15 cellular contexts compared by ENCODE assay signal in the genomic region with DNA sequence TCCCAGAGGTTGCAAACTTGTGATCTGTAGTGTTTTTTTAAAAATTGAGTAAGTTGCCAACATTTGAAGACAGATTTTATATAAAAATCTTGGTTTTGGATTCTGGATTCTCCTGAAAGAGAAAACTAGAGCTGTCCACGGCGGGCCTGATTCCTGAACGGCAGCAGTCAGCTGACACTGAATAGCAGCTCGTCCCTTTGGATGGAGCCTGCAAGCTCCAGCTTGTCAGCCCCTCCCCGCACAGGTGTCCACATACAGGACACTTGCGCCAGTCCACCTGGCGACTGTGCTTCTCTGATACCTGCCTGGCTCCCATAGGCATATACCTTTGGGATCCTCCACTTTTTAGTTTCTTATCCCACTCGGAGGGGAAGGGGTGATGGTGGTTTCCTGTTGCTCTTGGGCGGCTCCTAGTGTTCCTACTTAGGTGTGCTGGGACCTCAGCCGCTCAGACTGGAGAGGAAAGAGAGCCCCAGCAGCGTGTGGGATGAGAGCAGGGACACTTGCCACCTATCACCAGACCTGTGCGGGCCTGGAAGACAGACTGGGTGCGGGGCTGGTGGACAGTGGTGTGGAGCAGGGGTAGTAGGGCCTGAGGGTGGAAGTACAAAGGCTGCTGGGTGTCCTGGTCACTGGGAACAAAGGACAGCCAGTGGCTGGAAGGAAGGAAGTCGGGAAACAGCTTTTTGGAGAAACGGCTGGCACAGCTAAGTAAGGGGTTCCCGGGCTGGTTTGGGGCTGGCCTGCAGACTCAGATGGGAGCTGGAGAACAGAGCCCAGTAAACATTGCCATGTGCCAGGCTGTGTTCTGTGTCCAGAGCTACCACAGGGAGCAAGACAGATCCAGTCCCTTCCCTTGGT. TPM values are rescaled to one million over a fixed set of nuclear protein-coding genes. Genes with fewer than 3 reads are reported as not detected.
A peak's percentile ranks its signal among the peaks of the same experiment; 100 is the strongest.
DNase-seq lines count a peak whose midpoint lies in the region; ATAC-seq and TF ChIP-seq lines count a peak whose summit lies in the region.
"Had no signal": no experiment of that assay in that cellular context is flagged by ENCODE, and none has a peak within 500 bp of the region (broad histone marks: within the 10 kb centered on the region; RNA-seq: fewer than 3 reads in every experiment).

No MANE protein-coding gene starts in this region.

- peaks cover 63% of the 10 kb centered on the region for H3K36me3 ChIP-seq in WERI-Rb-1
- peaks cover 24% of the 10 kb centered on the region for H3K36me3 ChIP-seq in thoracic aorta

- ATAC-seq in activated T-cell treated with anti-CD3 and anti-CD28 coated beads, Interleukin-2, amount 50 U/mL, for 72 hours (replicated peaks in 1 of 2), result no peak
- ATAC-seq in activated T-cell treated with anti-CD3 and anti-CD28 coated beads, Interleukin-2, amount 50 U/mL, for 4 hours, result no peak
- peak; percentile 25 to 31 for ATAC-seq in left cardiac atrium
- ATAC-seq in thoracic aorta (ENCODE audit: insufficient number of reproducible peaks, low FRiP score, low read depth), result no peak
- ATAC-seq in HG03460 (IDR thresholded peaks at IDR 0.05; ENCODE audit: unreplicated experiment), result no peak

- no peaks in the 10 kb centered on the region for H3K27me3 ChIP-seq in WERI-Rb-1 (ENCODE audit: insufficient read depth, low read depth, severe bottlenecking)
- H3K27me3 ChIP-seq in thoracic aorta (replicated peaks; ENCODE audit: insufficient read depth), result no peaks in the 10 kb centered on the region
- H3K27me3 ChIP-seq: BLaER1, upper lobe of left lung had no signal

- H3K36me3 Mint-ChIP-seq in activated T-cell treated with anti-CD3 and anti-CD28 coated beads, Interleukin-2, amount 50 U/mL, for 72 hours (ENCODE audit: insufficient read depth in 2 of 2), result peaks cover 3 to 14% of the 10 kb centered on the region in 2 donors
- H3K36me3 Mint-ChIP-seq in activated T-cell treated with anti-CD3 and anti-CD28 coated beads, Interleukin-2, amount 50 U/mL, for 4 hours (ENCODE audit: insufficient read depth), result peaks cover 44% of the 10 kb centered on the region

- H3K4me3 Mint-ChIP-seq in activated T-cell treated with anti-CD3 and anti-CD28 coated beads, Interleukin-2, amount 50 U/mL, for 72 hours, result no peak overlapping the region
- H3K4me3 Mint-ChIP-seq in activated T-cell treated with anti-CD3 and anti-CD28 coated beads, Interleukin-2, amount 50 U/mL, for 4 hours, result no peak overlapping the region

- TF ChIP-seq CTCF in WERI-Rb-1 (IDR thresholded peaks at IDR 0.05; ENCODE audit: low read depth, low read length) (peak; percentile 60), thoracic aorta (IDR thresholded peaks at IDR 0.05) (no peak)

- H3K27ac ChIP-seq in WERI-Rb-1 (no peak overlapping the region), thoracic aorta (peak overlapping the region; percentile 23 to 46)
- H3K27ac ChIP-seq: BLaER1, upper lobe of left lung had no signal

- no peaks in the 10 kb centered on the region for H3K4me1 Mint-ChIP-seq in activated T-cell treated with anti-CD3 and anti-CD28 coated beads, Interleukin-2, amount 50 U/mL, for 72 hours (ENCODE audit: low read depth)
- no peaks in the 10 kb centered on the region for H3K4me1 Mint-ChIP-seq in activated T-cell treated with anti-CD3 and anti-CD28 coated beads, Interleukin-2, amount 50 U/mL, for 4 hours (ENCODE audit: low read depth)

- H3K27me3 Mint-ChIP-seq in activated T-cell treated with anti-CD3 and anti-CD28 coated beads, Interleukin-2, amount 50 U/mL, for 72 hours (ENCODE audit: low read depth), result no peaks in the 10 kb centered on the region
- H3K27me3 Mint-ChIP-seq in activated T-cell treated with anti-CD3 and anti-CD28 coated beads, Interleukin-2, amount 50 U/mL, for 4 hours (ENCODE audit: low read depth), result no peaks in the 10 kb centered on the region

- no peak for TF ChIP-seq POLR2A in erythroblast (IDR thresholded peaks at IDR 0.05; ENCODE audit: low read length)

- H3K9me3 ChIP-seq in WERI-Rb-1 (ENCODE audit: severe bottlenecking), result no peaks in the 10 kb centered on the region
- H3K9me3 ChIP-seq in thoracic aorta, result no peaks in the 10 kb centered on the region
- H3K9me3 ChIP-seq: BLaER1, prostate gland, upper lobe of left lung had no signal

- H3K9me3 Mint-ChIP-seq in activated T-cell treated with anti-CD3 and anti-CD28 coated beads, Interleukin-2, amount 50 U/mL, for 72 hours, result no peaks in the 10 kb centered on the region
- no peaks in the 10 kb centered on the region for H3K9me3 Mint-ChIP-seq in activated T-cell treated with anti-CD3 and anti-CD28 coated beads, Interleukin-2, amount 50 U/mL, for 4 hours

- DNase-seq in activated T-cell treated with anti-CD3 and anti-CD28 coated beads, Interleukin-2, amount 50 U/mL, for 72 hours, result no peak
- no peak for DNase-seq in activated T-cell treated with anti-CD3 and anti-CD28 coated beads, Interleukin-2, amount 50 U/mL, for 4 hours
- peak; percentile 40 for DNase-seq in WERI-Rb-1
- DNase-seq in left cardiac atrium, result no peak
- DNase-seq in thoracic aorta (ENCODE audit: low spot score), result no peak
- DNase-seq in dedifferentiated amniotic fluid mesenchymal stem cell (ENCODE audit: extremely low spot score), result no peak
- no peak for DNase-seq in erythroblast (lab: John Stamatoyannopoulos, UW)
- DNase-seq: foreskin melanocyte, NCI-H510A treated with DMSO at 0.1 percent for 48 hours, SW 1271, upper lobe of left lung had no signal

- H3K27ac Mint-ChIP-seq in activated T-cell treated with anti-CD3 and anti-CD28 coated beads, Interleukin-2, amount 50 U/mL, for 72 hours, result peak overlapping the region; percentile 32

- intact Hi-C loops in left cardiac atrium (cut with DNase I), result no loop called here

- H3K4me1 ChIP-seq in thoracic aorta (ENCODE audit: control insufficient read depth in 1 of 2, low read depth in 2 of 2), result peaks cover 0 to 10% of the 10 kb centered on the region in 2 donors
- H3K4me1 ChIP-seq: BLaER1, prostate gland had no signal

- no peak overlapping the region for H3K4me3 ChIP-seq in WERI-Rb-1 (ENCODE audit: low read depth, low read length)
- H3K4me3 ChIP-seq in thoracic aorta, result no peak overlapping the region
- H3K4me3 ChIP-seq: BLaER1, prostate gland, upper lobe of left lung had no signal

RNA-seq across cellular contexts. Expression of a gene that starts 18.3 kb away (rescaled TPM):
- not detected for total RNA-seq in activated T-cell treated with anti-CD3 and anti-CD28 coated beads, Interleukin-2, amount 50 U/mL, for 72 hours
- total RNA-seq in activated T-cell treated with anti-CD3 and anti-CD28 coated beads, Interleukin-2, amount 50 U/mL, for 4 hours, result not detected
- total RNA-seq in left cardiac atrium, result 10 to 100 TPM in 1 of 2 donors, 1 to 10 TPM in 1; 4.2 to 10.7 TPM
- not detected for total RNA-seq in thoracic aorta
- total RNA-seq: lung microvascular endothelial cell, prostate gland, upper lobe of left lung had no signal

RNA-seq across cellular contexts. Expression of a gene that starts 46.1 kb away (rescaled TPM):
- total RNA-seq in activated T-cell treated with anti-CD3 and anti-CD28 coated beads, Interleukin-2, amount 50 U/mL, for 72 hours, result 10 to 100 TPM; 15.6 to 19.6 TPM
- total RNA-seq in activated T-cell treated with anti-CD3 and anti-CD28 coated beads, Interleukin-2, amount 50 U/mL, for 4 hours, result 10 to 100 TPM; 15.3 to 16.6 (median 15.7) TPM
- total RNA-seq in left cardiac atrium (10 to 100 TPM; 24.0 TPM), thoracic aorta (10 to 100 TPM; 29.0 to 34.3 TPM)

Comparison
In these comparisons a context has a peak if more than half of its experiments do, and no peak if none do; other contexts are left out.
1. ATAC-seq: peak in left cardiac atrium (2 of 2); none in activated T-cell treated with anti-CD3 and anti-CD28 coated beads, Interleukin-2, amount 50 U/mL, for 72 hours (0 of 2), activated T-cell treated with anti-CD3 and anti-CD28 coated beads, Interleukin-2, amount 50 U/mL, for 4 hours (0 of 2), thoracic aorta (single experiment) and HG03460 (single experiment).
2. RNA of a gene that starts 18.3 kb away (total RNA-seq): 4.2 to 10.7 TPM in left cardiac atrium; not detected in activated T-cell treated with anti-CD3 and anti-CD28 coated beads, Interleukin-2, amount 50 U/mL, for 72 hours, not detected in activated T-cell treated with anti-CD3 and anti-CD28 coated beads, Interleukin-2, amount 50 U/mL, for 4 hours and not detected in thoracic aorta; every median in the first group is over 4 times any median in the second.